In the genomic region with DNA sequence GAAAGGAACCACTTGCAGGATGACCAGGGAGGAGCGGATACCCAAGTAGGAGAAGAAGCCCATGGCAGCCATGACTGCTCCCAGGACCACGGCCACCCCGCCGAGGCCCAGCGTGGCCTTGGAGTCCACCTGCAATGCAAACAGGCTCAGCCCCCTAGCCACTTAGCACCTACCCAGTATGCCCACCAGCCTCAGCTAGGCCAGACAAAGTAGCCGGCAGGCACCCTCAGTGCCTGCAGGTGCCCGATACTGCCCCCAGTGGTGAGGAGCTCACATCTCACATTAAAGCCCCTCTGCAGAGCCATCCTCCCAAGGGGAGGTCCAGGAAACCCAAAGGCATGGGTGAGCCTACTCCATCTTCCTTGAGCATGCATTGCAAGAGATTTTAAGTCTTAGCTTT, we compare ENCODE assay signal across 1 cellular context.
TF ChIP-seq lines count a peak whose summit lies in the region.

No MANE protein-coding gene starts in this region.

TF ChIP-seq in K562, 482 proteins besides CTCF, POLR2A, EP300 and RAD21:
- no peak for TF ChIP-seq E2F3 (CRISPR knock-in tag; IDR thresholded peaks at IDR 0.05)
- TF ChIP-seq ZKSCAN1 (IDR thresholded peaks at IDR 0.05; ENCODE audit: low read depth, low read length), result no peak
- no peak for TF ChIP-seq TEAD1 (CRISPR knock-in tag; IDR thresholded peaks at IDR 0.05)
- TF ChIP-seq CBFA2T2 (conservative IDR thresholded peaks at IDR 0.05), result no peak
- 0 out of 2 replicates have a peak, but pooled peaks have one; percentile 64 for TF ChIP-seq XRCC5 (IDR thresholded peaks at IDR 0.05; ENCODE audit: low read depth, low read length)
- TF ChIP-seq, protein P1, sequence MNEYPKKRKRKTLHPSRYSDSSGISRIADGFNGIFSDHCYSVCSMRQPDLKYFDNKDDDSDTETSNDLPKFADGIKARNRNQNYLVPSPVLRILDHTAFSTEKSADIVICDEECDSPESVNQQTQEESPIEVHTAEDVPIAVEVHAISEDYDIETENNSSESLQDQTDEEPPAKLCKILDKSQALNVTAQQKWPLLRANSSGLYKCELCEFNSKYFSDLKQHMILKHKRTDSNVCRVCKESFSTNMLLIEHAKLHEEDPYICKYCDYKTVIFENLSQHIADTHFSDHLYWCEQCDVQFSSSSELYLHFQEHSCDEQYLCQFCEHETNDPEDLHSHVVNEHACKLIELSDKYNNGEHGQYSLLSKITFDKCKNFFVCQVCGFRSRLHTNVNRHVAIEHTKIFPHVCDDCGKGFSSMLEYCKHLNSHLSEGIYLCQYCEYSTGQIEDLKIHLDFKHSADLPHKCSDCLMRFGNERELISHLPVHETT (CRISPR knock-in tag; conservative IDR thresholded peaks at IDR 0.05 in 1 of 2, IDR thresholded peaks at IDR 0.05 in 1 of 2), result no peak
- 0 out of 2 replicates have a peak, but pooled peaks have one; percentile 24 for TF ChIP-seq ZNF12 (CRISPR knock-in tag; IDR thresholded peaks at IDR 0.05)
- TF ChIP-seq, protein P2, sequence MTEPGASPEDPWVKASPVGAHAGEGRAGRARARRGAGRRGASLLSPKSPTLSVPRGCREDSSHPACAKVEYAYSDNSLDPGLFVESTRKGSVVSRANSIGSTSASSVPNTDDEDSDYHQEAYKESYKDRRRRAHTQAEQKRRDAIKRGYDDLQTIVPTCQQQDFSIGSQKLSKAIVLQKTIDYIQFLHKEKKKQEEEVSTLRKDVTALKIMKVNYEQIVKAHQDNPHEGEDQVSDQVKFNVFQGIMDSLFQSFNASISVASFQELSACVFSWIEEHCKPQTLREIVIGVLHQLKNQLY (CRISPR knock-in tag; conservative IDR thresholded peaks at IDR 0.05), result no peak
- TF ChIP-seq TARDBP (IDR thresholded peaks at IDR 0.05), result no peak
- TF ChIP-seq POLR2H (tag; IDR thresholded peaks at IDR 0.05; ENCODE audit: low read depth), result no peak
- no peak for TF ChIP-seq GTF3C2 (IDR thresholded peaks at IDR 0.05; ENCODE audit: borderline replicate concordance, extremely low read depth, insufficient read length)
- no peak for TF ChIP-seq SMARCB1 (IDR thresholded peaks at IDR 0.05; ENCODE audit: insufficient read length, low read depth)
- TF ChIP-seq PML (IDR thresholded peaks at IDR 0.05; ENCODE audit: low read length), result no peak
- no peak for TF ChIP-seq ZC3H11A (IDR thresholded peaks at IDR 0.05; ENCODE audit: low read depth, low read length)
- peak; percentile 35 for TF ChIP-seq SMC3 (conservative IDR thresholded peaks at IDR 0.05; ENCODE audit: insufficient read depth, low read depth, low read length)
- no peak for TF ChIP-seq ZNF143 (CRISPR knock-in tag; IDR thresholded peaks at IDR 0.05)
- TF ChIP-seq NFATC3 (IDR thresholded peaks at IDR 0.05), result no peak
- no peak for TF ChIP-seq IRF2 (CRISPR knock-in tag; IDR thresholded peaks at IDR 0.05)
- TF ChIP-seq CBX2 (IDR thresholded peaks at IDR 0.05; ENCODE audit: insufficient read depth, low read length, poor library complexity, severe bottlenecking), result no peak
- no peak for TF ChIP-seq ZNF778 (CRISPR knock-in tag; IDR thresholded peaks at IDR 0.05)
- peak; percentile 53; the same call in 1 of the 2 replicates for TF ChIP-seq ZBTB7A (IDR thresholded peaks at IDR 0.05; ENCODE audit: borderline replicate concordance, control insufficient read depth, low read depth, low read length)
- no peak for TF ChIP-seq HNRNPLL (IDR thresholded peaks at IDR 0.05; ENCODE audit: low read depth, low read length, poor library complexity, severe bottlenecking)
- no peak for TF ChIP-seq LEF1 (IDR thresholded peaks at IDR 0.05)
- no peak for TF ChIP-seq CBX1 (IDR thresholded peaks at IDR 0.05; ENCODE audit: low read depth)
- no peak for TF ChIP-seq EWSR1 (IDR thresholded peaks at IDR 0.05; ENCODE audit: borderline replicate concordance, low read depth, partially characterized antibody)
- TF ChIP-seq NEUROD1 (IDR thresholded peaks at IDR 0.05; ENCODE audit: borderline replicate concordance, low read depth, low read length, partially characterized antibody), result no peak
- TF ChIP-seq, protein P3, sequence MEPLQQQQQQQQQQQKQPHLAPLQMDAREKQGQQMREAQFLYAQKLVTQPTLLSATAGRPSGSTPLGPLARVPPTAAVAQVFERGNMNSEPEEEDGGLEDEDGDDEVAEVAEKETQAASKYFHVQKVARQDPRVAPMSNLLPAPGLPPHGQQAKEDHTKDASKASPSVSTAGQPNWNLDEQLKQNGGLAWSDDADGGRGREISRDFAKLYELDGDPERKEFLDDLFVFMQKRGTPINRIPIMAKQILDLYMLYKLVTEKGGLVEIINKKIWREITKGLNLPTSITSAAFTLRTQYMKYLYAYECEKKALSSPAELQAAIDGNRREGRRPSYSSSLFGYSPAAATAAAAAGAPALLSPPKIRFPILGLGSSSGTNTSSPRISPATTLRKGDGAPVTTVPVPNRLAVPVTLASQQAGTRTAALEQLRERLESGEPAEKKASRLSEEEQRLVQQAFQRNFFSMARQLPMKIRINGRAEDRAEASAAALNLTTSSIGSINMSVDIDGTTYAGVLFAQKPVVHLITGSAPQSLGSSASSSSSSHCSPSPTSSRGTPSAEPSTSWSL (CRISPR knock-in tag; IDR thresholded peaks at IDR 0.05; ENCODE audit: borderline replicate concordance), result no peak
TF ChIP-seq in K562: peak in this region for 4.
